ENCODE assay signal across 7 cellular contexts in the genomic region with DNA sequence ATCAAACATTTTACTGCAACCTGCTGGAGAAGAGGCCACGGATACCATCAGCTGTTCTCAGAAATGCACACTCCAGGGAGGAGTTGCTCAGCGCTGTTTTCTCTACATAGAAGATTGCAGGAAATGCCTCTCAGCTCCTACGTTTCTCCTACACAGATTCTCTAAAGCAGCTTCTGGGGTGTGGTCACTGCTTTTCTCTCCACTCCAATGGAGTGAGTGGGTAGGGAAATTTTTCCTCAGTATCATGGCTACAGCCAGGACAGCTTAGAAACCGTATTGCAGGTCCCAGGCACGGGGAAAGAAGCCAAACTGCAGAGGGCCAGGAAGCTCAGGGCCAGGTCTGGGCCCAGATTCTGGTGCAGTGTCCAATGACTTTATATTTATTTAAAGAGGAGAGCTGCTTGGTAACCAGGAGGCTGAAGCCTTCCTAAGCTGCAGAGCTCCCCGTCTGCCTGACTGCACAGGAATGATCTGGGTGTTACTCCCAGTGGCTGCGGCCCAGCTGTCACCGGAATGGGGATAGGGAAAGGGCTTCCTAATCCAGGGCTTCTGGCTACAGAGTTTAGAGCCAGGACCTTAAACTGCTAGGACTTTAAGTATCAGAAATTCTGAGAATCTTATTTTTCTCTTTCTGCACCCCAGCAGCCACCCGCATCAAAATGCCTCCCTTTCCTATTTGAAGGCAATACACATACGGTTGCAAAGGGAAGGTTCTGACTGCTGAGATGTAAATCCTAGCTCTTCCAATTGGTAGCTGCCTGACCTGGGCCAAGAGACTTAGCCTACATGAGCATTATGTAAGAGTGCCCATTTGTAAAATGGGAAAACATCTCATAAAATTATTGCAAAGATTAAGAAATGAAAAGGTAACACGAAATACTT. TPM values are rescaled to one million over a fixed set of nuclear protein-coding genes. Genes with fewer than 3 reads are reported as not detected.
DNase-seq lines count a peak whose midpoint lies in the region; ATAC-seq and TF ChIP-seq lines count a peak whose summit lies in the region.

No MANE protein-coding gene starts in this region.

- ATAC-seq in HCT116 (no peak), HG03159 (IDR thresholded peaks at IDR 0.05; ENCODE audit: unreplicated experiment) (no peak), GM21723 (IDR thresholded peaks at IDR 0.05; ENCODE audit: unreplicated experiment) (no peak), HG03095 (IDR thresholded peaks at IDR 0.05; ENCODE audit: unreplicated experiment) (no peak)

- H3K27me3 ChIP-seq in HCT116 (ENCODE audit: insufficient read depth, low read length) = no peaks in the 10 kb centered on the region
- H3K27me3 ChIP-seq in SU-DHL-6 (ENCODE audit: low read length) = no peaks in the 10 kb centered on the region
- no peaks in the 10 kb centered on the region for H3K27me3 ChIP-seq in esophagus (ENCODE audit: control insufficient read depth in 1 of 2, insufficient read depth in 2 of 2, low read length in 2 of 2)
- no peaks in the 10 kb centered on the region for H3K27me3 ChIP-seq in muscle layer of duodenum (ENCODE audit: low read depth, low read length)

- no peak overlapping the region for H3K27ac ChIP-seq in HCT116 (ENCODE audit: low read depth, low read length)
- H3K27ac ChIP-seq in SU-DHL-6 (ENCODE audit: low read depth, low read length) = no peak overlapping the region
- peak overlapping the region; percentile 78 to 93 for H3K27ac ChIP-seq in esophagus (ENCODE audit: low read depth in 2 of 2, low read length in 1 of 2)
- H3K27ac ChIP-seq in muscle layer of duodenum (ENCODE audit: low read length) = peak overlapping the region; percentile 80

- H3K79me2 ChIP-seq in HCT116 (ENCODE audit: insufficient read depth, low read length) = peaks cover 33% of the 10 kb centered on the region
- peaks cover 34% of the 10 kb centered on the region for H3K79me2 ChIP-seq in SU-DHL-6 (ENCODE audit: insufficient read depth, low read length)

- H3K4me1 ChIP-seq in HCT116 (ENCODE audit: control insufficient read depth in 1 of 2, insufficient read depth in 2 of 2, low read length in 2 of 2) = peaks cover 30 to 37% of the 10 kb centered on the region in 2 experiments
- H3K4me1 ChIP-seq in esophagus (ENCODE audit: control insufficient read depth in 2 of 2, insufficient read depth in 2 of 2, low read length in 1 of 2) = no peaks in the 10 kb centered on the region
- peaks cover 24 to 56% of the 10 kb centered on the region in 2 donors for H3K4me1 ChIP-seq in muscle layer of duodenum (ENCODE audit: control insufficient read depth in 1 of 2, insufficient read depth in 2 of 2, low read length in 2 of 2)

- intact Hi-C loops in HCT116 (cut with micrococcal nuclease) = loop anchor here (5.0 to 10.0 kb wide), 3 partner anchors 44 to 256 kb away; partner anchors contain the start of gene ODF2

- TF ChIP-seq RAD21 in HCT116 (IDR thresholded peaks at IDR 0.05; ENCODE audit: low read depth) = no peak

- no peak for TF ChIP-seq POLR2A in HCT116 (IDR thresholded peaks at IDR 0.05; ENCODE audit: borderline replicate concordance, extremely low read depth, insufficient read depth, insufficient read length)

- POLR2A ChIA-PET in HCT116 (lab: Charles Lee) = interaction anchor here (1.3 to 2.5 kb wide), 4 partner anchors 8 to 15 kb away, joined by 3 to 10 read pairs (median 8); no protein-coding TSS in a partner anchor

- TF ChIP-seq CTCF in HCT116 (IDR thresholded peaks at IDR 0.05 in 2 of 3, conservative IDR thresholded peaks at IDR 0.05 in 1 of 3; ENCODE audit: borderline replicate concordance in 1 of 3, insufficient read depth in 1 of 3, low read depth in 2 of 3, low read length in 2 of 3) (no peak), SU-DHL-6 (IDR thresholded peaks at IDR 0.05; ENCODE audit: insufficient read depth, low read length, poor library complexity, severe bottlenecking) (no peak)

- H3K9me2 ChIP-seq in HCT116 (ENCODE audit: insufficient read depth) (no peaks in the 10 kb centered on the region), SU-DHL-6 (replicated peaks; ENCODE audit: insufficient read depth, low read length) (no peaks in the 10 kb centered on the region)

- H3K4me2 ChIP-seq in HCT116 (ENCODE audit: low read length) = peak overlapping the region; percentile 97
- H3K4me2 ChIP-seq in SU-DHL-6 (ENCODE audit: low read depth, low read length, poor library complexity, severe bottlenecking) = peak overlapping the region; percentile 99

- no TSS peak for BruUV-seq in HCT116 (replicated peaks; lab: Mats Ljungman, UMichigan)

- CTCF ChIA-PET in HCT116 (lab: Charles Lee) = interaction anchor here (1.2 kb wide), 1 partner anchor 267 kb away, joined by 3 read pairs; the partner anchor contains the start of gene ENDOG

- H3K36me3 ChIP-seq in HCT116 (ENCODE audit: control insufficient read depth in 1 of 2, insufficient read depth in 2 of 2, low read length in 2 of 2) (no peaks in the 10 kb centered on the region), SU-DHL-6 (ENCODE audit: low read length) (no peaks in the 10 kb centered on the region), esophagus (ENCODE audit: control insufficient read depth in 2 of 2, insufficient read depth in 2 of 2, low read length in 1 of 2) (no peaks in the 10 kb centered on the region), muscle layer of duodenum (ENCODE audit: control insufficient read depth in 1 of 2, insufficient read depth in 2 of 2, low read length in 2 of 2) (peaks cover 0 to 6% of the 10 kb centered on the region in 2 donors)

- no peak for DNase-seq in HCT116 (ENCODE audit: low read depth, low spot score)

- peak overlapping the region; percentile 89 for H2AFZ ChIP-seq in HCT116 (ENCODE audit: low read depth, low read length, poor library complexity, severe bottlenecking)
- H2AFZ ChIP-seq in SU-DHL-6 (ENCODE audit: low read depth, low read length, severe bottlenecking) = peak overlapping the region; percentile 99

- 44 to 50% methylated on average over 11 of the region's 11 CpGs for WGBS in esophagus, 2 donors

- no peaks in the 10 kb centered on the region; the same call in 1 of the 2 replicates for H3F3A ChIP-seq in SU-DHL-6 (ENCODE audit: insufficient read depth)

- H3K9ac ChIP-seq in HCT116 (ENCODE audit: low read length) (peak overlapping the region; percentile 68), SU-DHL-6 (ENCODE audit: low read length) (peak overlapping the region; percentile 98)

- RAD21 ChIA-PET in HCT116 (lab: Charles Lee; ENCODE audit: low non-redundant PET in 1 of 2, low total read pairs in 2 of 2, uncharacterized antibody in 2 of 2, unreplicated experiment in 2 of 2) = interaction anchor here in 1 of 2 experiments (0.8 kb wide), 1 partner anchor 8 kb away, joined by 3 read pairs; no protein-coding TSS in a partner anchor

- H4K20me1 ChIP-seq in HCT116 (ENCODE audit: insufficient read depth) = peaks cover 7% of the 10 kb centered on the region; the same call in 1 of the 2 replicates
- peaks cover 14% of the 10 kb centered on the region for H4K20me1 ChIP-seq in SU-DHL-6 (ENCODE audit: low read depth, low read length)

- H3K9me3 ChIP-seq in HCT116 (ENCODE audit: control insufficient read depth in 1 of 2, insufficient read depth in 1 of 2, low read depth in 1 of 2, low read length in 2 of 2) = no peaks in the 10 kb centered on the region
- H3K9me3 ChIP-seq in SU-DHL-6 (ENCODE audit: insufficient read depth, low read length) = no peaks in the 10 kb centered on the region
- no peaks in the 10 kb centered on the region for H3K9me3 ChIP-seq in esophagus (ENCODE audit: control insufficient read depth in 2 of 2, insufficient read depth in 1 of 2, low read depth in 1 of 2, low read length in 1 of 2)
- H3K9me3 ChIP-seq in muscle layer of duodenum (ENCODE audit: control insufficient read depth in 1 of 2, low read length in 2 of 2) = no peaks in the 10 kb centered on the region

- H3K4me3 ChIP-seq in HCT116 (replicated peaks in 1 of 2; ENCODE audit: low read depth in 1 of 2, low read length in 2 of 2) (peak overlapping the region; percentile 60 to 93), SU-DHL-6 (ENCODE audit: insufficient read depth, low read length, poor library complexity, severe bottlenecking) (peak overlapping the region; percentile 94), esophagus (ENCODE audit: low read depth in 1 of 2, low read length in 2 of 2) (no peak overlapping the region), muscle layer of duodenum (ENCODE audit: low read depth in 1 of 2, low read length in 2 of 2) (peak overlapping the region; percentile 52 to 95)

TF ChIP-seq in HCT116, 20 proteins besides CTCF, POLR2A, EP300 and RAD21:
- no peak for TF ChIP-seq YY1 (IDR thresholded peaks at IDR 0.05; ENCODE audit: extremely low read depth, insufficient replicate concordance, low read depth, low read length)

RNA-seq across cellular contexts. Expression of gene SPTAN1, which starts 1.4 kb away (rescaled TPM):
- total RNA-seq in HCT116 (2021; ENCODE audit: unreplicated experiment) = 111 TPM
- polyA plus RNA-seq in HCT116 (2012) = 97.8 and 99.6 TPM in 2 replicates
- polyA plus RNA-seq in esophagus = 100 to 1,000 TPM; 101 to 109 TPM

RNA-seq across cellular contexts. Expression of gene GLE1, which starts 46.5 kb away (rescaled TPM):
- 36.6 TPM for total RNA-seq in HCT116 (2021; ENCODE audit: unreplicated experiment)
- 21.6 and 26.1 TPM in 2 replicates for polyA plus RNA-seq in HCT116 (2012)
- polyA plus RNA-seq in esophagus = 10 to 100 TPM in 1 of 2 donors, 1 to 10 TPM in 1; 9.5 to 12.8 TPM

Comparison
In these comparisons a context has a peak if more than half of its experiments do, and no peak if none do; other contexts are left out.
1. H3K27ac ChIP-seq: peak in esophagus (2 of 2) and muscle layer of duodenum (single experiment); none in HCT116 (single experiment) and SU-DHL-6 (single experiment).
2. H3K4me3 ChIP-seq: peak in HCT116 (2 of 2), SU-DHL-6 (single experiment) and muscle layer of duodenum (2 of 2); none in esophagus (0 of 2).